10 cellular contexts compared by ENCODE assay signal in the genomic region with DNA sequence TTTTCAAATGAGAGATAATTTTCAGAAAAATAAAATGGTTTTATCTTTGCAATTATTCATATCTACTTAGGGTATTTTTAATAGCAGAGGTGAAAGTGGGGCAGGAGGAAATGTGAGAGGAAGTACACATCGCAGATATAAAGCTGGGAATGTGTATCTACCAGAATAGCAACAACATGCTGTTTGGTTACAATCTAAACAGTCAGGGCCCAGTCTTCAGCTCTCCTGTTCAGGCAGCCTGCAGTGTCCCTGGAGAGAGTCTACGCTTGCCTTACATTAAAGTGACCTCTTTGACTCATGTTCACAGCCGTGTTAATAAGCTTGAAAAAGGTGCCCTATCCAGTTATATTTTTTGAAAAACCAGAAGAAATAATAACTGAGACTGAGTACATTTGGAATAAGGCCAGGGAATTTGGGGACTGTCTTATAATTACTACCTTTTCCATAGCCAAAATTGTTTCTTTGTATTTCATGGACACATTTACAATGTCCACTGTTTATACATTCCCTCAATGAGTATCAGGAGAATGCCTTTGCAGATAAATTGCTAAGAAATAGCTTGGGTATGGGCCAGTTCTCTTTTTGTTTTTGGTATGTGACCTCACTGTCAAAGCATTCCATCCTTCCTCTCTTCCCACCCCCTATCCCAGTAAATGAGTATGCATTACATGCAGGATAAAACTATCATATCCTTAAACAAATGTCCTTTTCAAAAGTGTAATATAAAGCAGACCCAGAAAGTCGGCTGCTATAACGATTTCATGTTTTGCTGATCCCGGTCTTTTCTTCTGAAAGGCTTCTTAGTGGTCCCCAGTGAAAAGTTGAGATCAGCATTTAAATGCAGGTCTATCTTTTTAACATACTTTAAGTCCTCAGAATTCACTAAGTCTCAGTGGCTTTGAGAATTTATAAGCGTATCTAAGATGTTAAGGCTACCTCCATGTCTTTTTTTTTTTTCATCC.
DNase-seq lines count a peak whose midpoint lies in the region; ATAC-seq and TF ChIP-seq lines count a peak whose summit lies in the region.
"Had no signal": no experiment of that assay in that cellular context is flagged by ENCODE, and none has a peak within 500 bp of the region (broad histone marks: within the 10 kb centered on the region; RNA-seq: fewer than 3 reads in every experiment).

No MANE protein-coding gene starts in this region.

- peak overlapping the region; percentile 78 for H2AFZ ChIP-seq in osteoblast (ENCODE audit: low read length)

- no peak for TF ChIP-seq CTCF in foreskin fibroblast (IDR thresholded peaks at IDR 0.05; ENCODE audit: low read depth, low read length)
- TF ChIP-seq CTCF in osteoblast (IDR thresholded peaks at IDR 0.05; ENCODE audit: extremely low read depth, low read depth, low read length) = no peak

- H3K27me3 ChIP-seq in osteoblast (ENCODE audit: insufficient read depth, low read length) = no peaks in the 10 kb centered on the region
- H3K27me3 ChIP-seq: uterus had no signal

- H3K9ac ChIP-seq in ES-I3 (ENCODE audit: low read depth, low read length) = 0 out of 2 replicates have a peak overlapping the region, but pooled peaks have one; percentile 2

- peaks cover 33% of the 10 kb centered on the region for H3K4me1 ChIP-seq in ES-I3 (ENCODE audit: insufficient read depth, low read length)
- H3K4me1 ChIP-seq in osteoblast (ENCODE audit: insufficient read depth, low read length) = peaks cover 17% of the 10 kb centered on the region
- H3K4me1 ChIP-seq: uterus had no signal

- peak overlapping the region; percentile 69 for H3K27ac ChIP-seq in osteoblast (ENCODE audit: low read depth, low read length)
- H3K27ac ChIP-seq: uterus had no signal

- ATAC-seq in GM21723 (IDR thresholded peaks at IDR 0.05; ENCODE audit: unreplicated experiment) (no peak), GM21619 (IDR thresholded peaks at IDR 0.05; ENCODE audit: unreplicated experiment) (no peak)
- ATAC-seq: activated CD4-positive, alpha-beta T cell treated with anti-CD3 and anti-CD28 coated beads for 36 hours had no signal

- DNase-seq in SK-MEL-5 (ENCODE audit: low read depth, low spot score) (peak; percentile 22), foreskin fibroblast (peak; percentile 67 to 83), osteoblast (ENCODE audit: insufficient read length, low spot score, missing footprints) (no peak), OCI-M1 (lab: John Stamatoyannopoulos, UW) (no peak)
- DNase-seq in activated effector memory CD4-positive, alpha-beta T cell treated with Interleukin-2 at 50 U/mL for 16 hours = no peak
- DNase-seq: activated CD4-positive, alpha-beta T cell treated with anti-CD3 and anti-CD28 coated beads for 36 hours; uterus had no signal

- H4K20me1 ChIP-seq in osteoblast (ENCODE audit: insufficient read depth, low read length) = no peaks in the 10 kb centered on the region

- H3K4me3 ChIP-seq in foreskin fibroblast (ENCODE audit: low read depth in 1 of 2, low read length in 2 of 2) = peak overlapping the region in 1 of 2 donors; percentile 11
- peak overlapping the region; percentile 50 for H3K4me3 ChIP-seq in osteoblast (ENCODE audit: insufficient read depth, low read length)
- H3K4me3 ChIP-seq: uterus had no signal

- no peaks in the 10 kb centered on the region for H3K79me2 ChIP-seq in osteoblast (ENCODE audit: insufficient read depth, low read length)

- in situ Hi-C loops in SK-MEL-5 (cut with HindIII; ENCODE audit: low pct_unique_long_range_greater_than_20kb, low sequenced_read_pairs) = no loop called here

- no peaks in the 10 kb centered on the region for H3K36me3 ChIP-seq in ES-I3 (ENCODE audit: insufficient read depth, low read length)
- H3K36me3 ChIP-seq in osteoblast (ENCODE audit: insufficient read depth, low read length) = no peaks in the 10 kb centered on the region
- H3K36me3 ChIP-seq: uterus had no signal

- H3K9me3 ChIP-seq in ES-I3 (ENCODE audit: control insufficient read depth, insufficient read depth, low read length) (no peaks in the 10 kb centered on the region), osteoblast (ENCODE audit: low read depth, low read length) (no peaks in the 10 kb centered on the region)
- H3K9me3 ChIP-seq: uterus had no signal

- H3K4me2 ChIP-seq in osteoblast (ENCODE audit: insufficient read depth, low read length) = peak overlapping the region; percentile 77

Comparison
In these comparisons a context has a peak if more than half of its experiments do, and no peak if none do; other contexts are left out.
1. DNase-seq: peak in SK-MEL-5 (single experiment) and foreskin fibroblast (2 of 2); none in osteoblast (single experiment), activated effector memory CD4-positive, alpha-beta T cell treated with Interleukin-2 at 50 U/mL for 16 hours (single experiment) and OCI-M1 (single experiment).